In genomic region chr4:110944501-110944900, GRCh38 we compare ENCODE assay signal across 38 cellular contexts.
"Had no signal": no experiment of that assay in that cellular context is flagged by ENCODE, and none has a peak within 500 bp of the region (broad histone marks: within the 10 kb centered on the region; RNA-seq: fewer than 3 reads in every experiment).

No MANE protein-coding gene starts in this region.

- H3K9me3 Mint-ChIP-seq: activated B cell treated with CpG ODN at 0.5 μM for 24 hours; activated CD4-positive, alpha-beta memory T cell treated with anti-CD3 and anti-CD28 coated beads for 36 hours; activated CD4-positive, alpha-beta T cell treated with anti-CD3 and anti-CD28 coated beads, Interleukin-2, amount 10 ng/mL, durations not matched to agents 24 days and 14 days; activated naive CD4-positive, alpha-beta T cell treated with anti-CD3 and anti-CD28 coated beads for 36 hours; activated naive CD8-positive, alpha-beta T cell treated with anti-CD3 and anti-CD28 coated beads for 36 hours; activated T-cell treated with anti-CD3 and anti-CD28 coated beads, Interleukin-2, amount 50 U/mL, for 4 hours; activated T-cell treated with anti-CD3 and anti-CD28 coated beads, Interleukin-2, amount 50 U/mL, for 72 hours; activated T-helper 1 cell treated with anti-CD3 and anti-CD28 coated beads, Interleukin-12 subunit alpha, Interleukin-12 subunit beta, Interleukin-2, Interleukin-4 antibody, amounts not matched to agents 30 ng/mL and 10 ng/mL and 1 ng/mL, durations not matched to agents 14 hours and 24 hours and 36 hours; activated T-helper 17 cell treated with anti-CD3 and anti-CD28 coated beads, Interleukin-2, amount 50 U/mL, for 72 hours; T-helper 1 cell treated with Interleukin-12 subunit alpha and Interleukin-12 subunit beta and Interleukin-4 antibody, amounts not matched to agents 30 μg/mL and 1 μg/mL, for 36 hours; T-helper 2 cell treated with Interferon-gamma antibody and Interleukin-4, amounts not matched to agents 5 μg/mL and 100 μg/mL, for 36 hours had no signal

- H3K27ac ChIP-seq: adrenal gland, body of pancreas, brain microvascular endothelial cell, breast epithelium, cardiac muscle cell, VCaP had no signal

- H3K36me3 ChIP-seq: adrenal gland, brain microvascular endothelial cell, breast epithelium, cardiac muscle cell had no signal

- H3K9me3 ChIP-seq: adrenal gland, body of pancreas, breast epithelium had no signal

- H3K4me3 Mint-ChIP-seq: activated B cell treated with CpG ODN at 0.5 μM for 24 hours; activated CD4-positive, alpha-beta memory T cell treated with anti-CD3 and anti-CD28 coated beads for 36 hours; activated CD4-positive, alpha-beta T cell treated with anti-CD3 and anti-CD28 coated beads, Interleukin-2, amount 10 ng/mL, durations not matched to agents 24 days and 14 days; activated CD8-positive, alpha-beta T cell treated with anti-CD3 and anti-CD28 coated beads for 36 hours; activated naive CD4-positive, alpha-beta T cell treated with anti-CD3 and anti-CD28 coated beads for 36 hours; activated naive CD8-positive, alpha-beta T cell treated with anti-CD3 and anti-CD28 coated beads for 36 hours; activated T-cell treated with anti-CD3 and anti-CD28 coated beads, Interleukin-2, amount 50 U/mL, for 4 hours; activated T-cell treated with anti-CD3 and anti-CD28 coated beads, Interleukin-2, amount 50 U/mL, for 72 hours; activated T-helper 1 cell treated with anti-CD3 and anti-CD28 coated beads, Interleukin-12 subunit alpha, Interleukin-12 subunit beta, Interleukin-2, Interleukin-4 antibody, amounts not matched to agents 30 ng/mL and 10 ng/mL and 1 ng/mL, durations not matched to agents 14 hours and 24 hours and 36 hours; activated T-helper 17 cell treated with anti-CD3 and anti-CD28 coated beads, Interleukin-2, amount 50 U/mL, for 72 hours; central memory CD8-positive, alpha-beta T cell; T-helper 1 cell treated with Interleukin-12 subunit alpha and Interleukin-12 subunit beta and Interleukin-4 antibody, amounts not matched to agents 30 μg/mL and 1 μg/mL, for 36 hours; T-helper 2 cell treated with Interferon-gamma antibody and Interleukin-4, amounts not matched to agents 5 μg/mL and 100 μg/mL, for 36 hours had no signal

- H3K4me1 Mint-ChIP-seq: activated B cell treated with CpG ODN at 0.5 μM for 24 hours; activated CD4-positive, alpha-beta T cell treated with anti-CD3 and anti-CD28 coated beads, Interleukin-2, amount 10 ng/mL, durations not matched to agents 24 days and 14 days; activated naive CD8-positive, alpha-beta T cell treated with anti-CD3 and anti-CD28 coated beads for 36 hours; activated T-helper 17 cell treated with anti-CD3 and anti-CD28 coated beads, Interleukin-2, amount 50 U/mL, for 72 hours; central memory CD8-positive, alpha-beta T cell had no signal

- DNase-seq: activated B cell treated with CpG ODN at 0.5 μM for 24 hours; activated CD4-positive, alpha-beta memory T cell treated with anti-CD3 and anti-CD28 coated beads for 36 hours; activated CD4-positive, alpha-beta T cell treated with anti-CD3 and anti-CD28 coated beads for 4 hours; activated CD4-positive, alpha-beta T cell treated with anti-CD3 and anti-CD28 coated beads, Interleukin-2, amount 10 ng/mL, durations not matched to agents 24 days and 14 days; activated CD4-positive, alpha-beta T cell treated with anti-CD3 and anti-CD28 coated beads, Interleukin-2, amount 50 U/mL, for 1 hour; activated CD4-positive, alpha-beta T cell treated with anti-CD3 and anti-CD28 coated beads, Interleukin-2, amount 50 U/mL, for 4 hours; activated CD4-positive, CD25-positive, alpha-beta regulatory T cell treated with anti-CD3 and anti-CD28 coated beads, Interleukin-2, amount 50 U/mL, for 72 hours; activated CD8-positive, alpha-beta memory T cell treated with anti-CD3 and anti-CD28 coated beads, Interleukin-2, amount 50 U/mL, for 4 hours; activated CD8-positive, alpha-beta T cell treated with anti-CD3 and anti-CD28 coated beads for 36 hours; activated effector memory CD4-positive, alpha-beta T cell treated with anti-CD3 and anti-CD28 coated beads, Interleukin-2, amount 50 U/mL, for 16 hours; activated gamma-delta T cell treated with Interleukin-2 at 50 U/mL for 16 hours; activated naive CD4-positive, alpha-beta T cell; activated naive CD4-positive, alpha-beta T cell treated with anti-CD3 and anti-CD28 coated beads for 36 hours; activated naive CD4-positive, alpha-beta T cell treated with anti-CD3 and anti-CD28 coated beads, Interleukin-2, amount 50 U/mL, for 16 hours; activated naive CD8-positive, alpha-beta T cell treated with anti-CD3 and anti-CD28 coated beads for 36 hours; activated T-cell treated with anti-CD3 and anti-CD28 coated beads for 4 hours; activated T-cell treated with anti-CD3 and anti-CD28 coated beads, Interleukin-2, amount 50 U/mL, for 1 hour; activated T-cell treated with anti-CD3 and anti-CD28 coated beads, Interleukin-2, amount 50 U/mL, for 4 hours; activated T-cell treated with anti-CD3 and anti-CD28 coated beads, Interleukin-2, amount 50 U/mL, for 72 hours; adrenal gland; amniotic stem cell; aorta; body of pancreas; brain microvascular endothelial cell; caudate nucleus; cerebellar nuclear complex; T-helper 1 cell; T-helper 2 cell; T-helper 9 cell had no signal

- H3K4me1 ChIP-seq: adrenal gland, body of pancreas, breast epithelium had no signal

- H3K4me3 ChIP-seq: adrenal gland, body of pancreas, breast epithelium, cardiac muscle cell had no signal

- H3K36me3 Mint-ChIP-seq: activated CD4-positive, alpha-beta memory T cell treated with anti-CD3 and anti-CD28 coated beads for 36 hours; activated naive CD4-positive, alpha-beta T cell treated with anti-CD3 and anti-CD28 coated beads, Interleukin-2, amount 50 U/mL, for 72 hours; activated naive CD8-positive, alpha-beta T cell treated with anti-CD3 and anti-CD28 coated beads for 36 hours had no signal

- H3K27ac Mint-ChIP-seq: activated B cell treated with CpG ODN at 0.5 μM for 24 hours; activated CD4-positive, alpha-beta memory T cell treated with anti-CD3 and anti-CD28 coated beads for 36 hours; activated CD4-positive, alpha-beta T cell treated with anti-CD3 and anti-CD28 coated beads, Interleukin-2, amount 10 ng/mL, durations not matched to agents 24 days and 14 days; activated CD8-positive, alpha-beta T cell treated with anti-CD3 and anti-CD28 coated beads for 36 hours; activated naive CD4-positive, alpha-beta T cell treated with anti-CD3 and anti-CD28 coated beads for 36 hours; activated naive CD4-positive, alpha-beta T cell treated with anti-CD3 and anti-CD28 coated beads, Interleukin-2, amount 50 U/mL, for 72 hours; activated naive CD8-positive, alpha-beta T cell treated with anti-CD3 and anti-CD28 coated beads for 36 hours; activated T-cell treated with anti-CD3 and anti-CD28 coated beads, Interleukin-2, amount 50 U/mL, for 72 hours; activated T-helper 1 cell treated with anti-CD3 and anti-CD28 coated beads, Interleukin-12 subunit alpha, Interleukin-12 subunit beta, Interleukin-2, Interleukin-4 antibody, amounts not matched to agents 30 ng/mL and 10 ng/mL and 1 ng/mL, durations not matched to agents 14 hours and 24 hours and 36 hours; activated T-helper 17 cell treated with anti-CD3 and anti-CD28 coated beads, Interleukin-2, amount 50 U/mL, for 72 hours; T-helper 1 cell treated with Interleukin-12 subunit alpha and Interleukin-12 subunit beta and Interleukin-4 antibody, amounts not matched to agents 30 μg/mL and 1 μg/mL, for 36 hours; T-helper 2 cell treated with Interferon-gamma antibody and Interleukin-4, amounts not matched to agents 5 μg/mL and 100 μg/mL, for 36 hours had no signal

- ATAC-seq: activated CD8-positive, alpha-beta T cell treated with anti-CD3 and anti-CD28 coated beads for 36 hours; activated naive CD4-positive, alpha-beta T cell treated with anti-CD3 and anti-CD28 coated beads, Interleukin-2, amount 50 U/mL, for 72 hours; activated T-cell treated with anti-CD3 and anti-CD28 coated beads, Interleukin-2, amount 50 U/mL, for 4 hours; activated T-cell treated with anti-CD3 and anti-CD28 coated beads, Interleukin-2, amount 50 U/mL, for 72 hours; activated T-helper 17 cell treated with anti-CD3 and anti-CD28 coated beads, Interleukin-2, amount 50 U/mL, for 72 hours; body of pancreas had no signal

- H3K27me3 ChIP-seq: adrenal gland, body of pancreas, brain microvascular endothelial cell, breast epithelium, cardiac muscle cell had no signal

- H3K27me3 Mint-ChIP-seq: activated B cell treated with CpG ODN at 0.5 μM for 24 hours; activated CD4-positive, alpha-beta memory T cell treated with anti-CD3 and anti-CD28 coated beads for 36 hours; activated CD4-positive, alpha-beta T cell treated with anti-CD3 and anti-CD28 coated beads, Interleukin-2, amount 10 ng/mL, durations not matched to agents 24 days and 14 days; activated CD8-positive, alpha-beta T cell treated with anti-CD3 and anti-CD28 coated beads for 36 hours; activated naive CD8-positive, alpha-beta T cell treated with anti-CD3 and anti-CD28 coated beads for 36 hours; activated T-helper 17 cell treated with anti-CD3 and anti-CD28 coated beads, Interleukin-2, amount 50 U/mL, for 72 hours; central memory CD8-positive, alpha-beta T cell had no signal
